Comparison of ENCODE assay signal across 17 cellular contexts in the genomic region with DNA sequence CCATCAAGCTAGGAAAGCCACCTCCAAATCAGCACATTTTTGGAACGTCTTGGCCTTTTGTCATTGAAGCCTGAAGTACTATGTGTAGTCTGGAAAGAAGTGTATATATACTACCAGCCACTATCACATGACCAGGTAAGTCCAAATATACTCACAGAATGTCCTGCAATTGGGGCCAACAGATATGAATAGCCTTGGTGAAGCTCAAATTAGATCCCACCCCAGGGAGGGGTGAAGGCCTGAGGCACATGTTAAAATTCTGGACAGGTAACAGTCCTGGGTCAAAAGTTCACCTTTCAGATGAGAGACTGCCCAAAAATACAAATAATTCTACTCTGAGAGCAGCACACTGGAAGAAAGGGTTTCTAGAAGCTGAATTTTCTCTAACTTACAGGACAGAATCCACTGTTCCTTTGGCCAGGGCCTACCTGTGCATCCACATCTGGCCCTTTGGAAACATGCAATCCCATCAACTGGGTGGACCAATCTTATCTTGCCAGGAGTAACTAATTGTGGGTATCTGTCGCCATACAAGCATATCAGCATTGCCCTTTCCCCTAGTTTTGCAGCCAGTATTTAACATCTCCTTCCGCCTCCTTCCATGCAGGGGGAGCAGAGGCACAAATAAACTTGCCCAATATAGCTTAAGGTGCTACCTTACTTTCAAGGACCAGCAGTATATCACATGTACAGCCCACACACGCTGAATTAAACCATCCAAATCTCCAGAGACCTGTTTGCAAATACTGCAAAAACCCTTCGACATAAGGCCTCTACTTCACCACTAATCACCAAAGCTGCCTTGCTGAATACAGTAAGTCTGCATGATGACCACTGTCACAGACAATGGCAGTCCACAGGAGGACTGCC.
DNase-seq lines count a peak whose midpoint lies in the region; ATAC-seq, FAIRE-seq and TF ChIP-seq lines count a peak whose summit lies in the region.
"Had no signal": no experiment of that assay in that cellular context is flagged by ENCODE, and none has a peak within 500 bp of the region (broad histone marks: within the 10 kb centered on the region; RNA-seq: fewer than 3 reads in every experiment).

No MANE protein-coding gene starts in this region.

- TF ChIP-seq CTCF in K562 (IDR thresholded peaks at IDR 0.05 in 2 of 3, conservative IDR thresholded peaks at IDR 0.05 in 1 of 3; ENCODE audit: insufficient read depth in 2 of 3, low read depth in 1 of 3, low read length in 3 of 3): no peak

- H3K27ac Mint-ChIP-seq in activated CD4-positive, alpha-beta T cell treated with anti-CD3 and anti-CD28 coated beads for 36 hours: peak overlapping the region; percentile 35

- no peaks in the 10 kb centered on the region for H3K9me1 ChIP-seq in K562 (ENCODE audit: control insufficient read depth, insufficient read depth, low read length)

- no peak for ATAC-seq in activated CD4-positive, alpha-beta T cell treated with anti-CD3 and anti-CD28 coated beads for 36 hours
- ATAC-seq in K562: peak; percentile 12
- ATAC-seq in left cardiac atrium: peak; percentile 55 to 81

- H2AFZ ChIP-seq in K562 (ENCODE audit: low read depth, low read length): no peak overlapping the region

- 73% methylated on average over 5 of the region's 5 CpGs for WGBS in K562 (ENCODE audit: insufficient coverage, low coverage, missing lambda C conversion rate)

- H3K27ac ChIP-seq in K562 (ENCODE audit: extremely low read depth, low read depth, low read length): no peak overlapping the region
- peak overlapping the region; percentile 57 for H3K27ac ChIP-seq in skeletal muscle tissue (ENCODE audit: low read depth, low read length)
- H3K27ac ChIP-seq: spleen had no signal

- intact Hi-C loops in activated CD4-positive, alpha-beta T cell treated with anti-CD3 and anti-CD28 coated beads for 36 hours (cut with DNase I, micrococcal nuclease): no loop called here
- intact Hi-C loops in K562 (cut with micrococcal nuclease) (loop anchor here (5.0 kb wide), 1 partner anchor 87 kb away; a partner anchor contains a TSS), left cardiac atrium (cut with DNase I) (no loop called here)

- peak; percentile 55; the same call in 1 of the 2 replicates for TF ChIP-seq POLR2A in K562 (conservative IDR thresholded peaks at IDR 0.05)

- FAIRE-seq in K562 (lab: Jason Lieb, UNC): no peak
- FAIRE-seq: frontal cortex had no signal

- POLR2A ChIA-PET in activated CD4-positive, alpha-beta T cell treated with anti-CD3 and anti-CD28 coated beads for 36 hours (lab: Charles Lee): no interaction called here
- POLR2A ChIA-PET in K562 (lab: Yijun Ruan, JAX): interaction anchor here (0.7 to 1.3 kb wide), 4 partner anchors 9 to 16 kb away, joined by 3 to 4 read pairs (median 4); no protein-coding TSS in a partner anchor

- no peak for TF ChIP-seq EP300 in K562 (IDR thresholded peaks at IDR 0.05; ENCODE audit: low read length)

- H4K20me1 ChIP-seq in K562 (replicated peaks; ENCODE audit: control insufficient read depth, insufficient read depth, low read length): no peaks in the 10 kb centered on the region

- H3K36me3 Mint-ChIP-seq in activated CD4-positive, alpha-beta T cell treated with anti-CD3 and anti-CD28 coated beads for 36 hours (ENCODE audit: low read depth): peaks cover 36% of the 10 kb centered on the region

- H3K4me1 Mint-ChIP-seq in activated CD4-positive, alpha-beta T cell treated with anti-CD3 and anti-CD28 coated beads for 36 hours: peaks cover 11% of the 10 kb centered on the region

- H3K4me2 ChIP-seq in K562 (ENCODE audit: insufficient read depth, low read length): no peak overlapping the region

- no peaks in the 10 kb centered on the region for H3K79me2 ChIP-seq in K562 (ENCODE audit: control insufficient read depth, insufficient read depth, low read length)

- CTCF ChIA-PET in activated CD4-positive, alpha-beta T cell treated with anti-CD3 and anti-CD28 coated beads for 36 hours (lab: Charles Lee): interaction anchor here (0.6 to 0.7 kb wide), 2 partner anchors 9 to 204 kb away, joined by 3 read pairs; no protein-coding TSS in a partner anchor
- CTCF ChIA-PET in K562 (lab: Yijun Ruan, JAX; ENCODE audit: low intra/inter-chr PET ratio): no interaction called here

- no peak overlapping the region for H3K4me3 ChIP-seq in K562
- H3K4me3 ChIP-seq in skeletal muscle tissue (ENCODE audit: low read length in 3 of 3): peak overlapping the region in 2 of 3 donors; percentile 14 to 30
- H3K4me3 ChIP-seq: HAP-1, spleen had no signal

- H3K27me3 ChIP-seq in K562 (ENCODE audit: control insufficient read depth in 2 of 2, insufficient read depth in 2 of 2, low read length in 2 of 2): no peaks in the 10 kb centered on the region
- H3K27me3 ChIP-seq in skeletal muscle tissue (ENCODE audit: control insufficient read depth in 3 of 3, insufficient read depth in 3 of 3, low read length in 3 of 3): no peaks in the 10 kb centered on the region
- H3K27me3 ChIP-seq: spleen had no signal

- no peaks in the 10 kb centered on the region for H3K4me1 ChIP-seq in K562 (replicated peaks in 1 of 2; ENCODE audit: control insufficient read depth in 2 of 2, insufficient read depth in 2 of 2, low read length in 2 of 2)
- peaks cover 18 to 24% (median 19%) of the 10 kb centered on the region in 3 donors for H3K4me1 ChIP-seq in skeletal muscle tissue (ENCODE audit: control insufficient read depth in 3 of 3, insufficient read depth in 3 of 3, low read length in 3 of 3)
- H3K4me1 ChIP-seq: HAP-1, spleen had no signal

- no peak overlapping the region for H3K4me3 Mint-ChIP-seq in activated CD4-positive, alpha-beta T cell treated with anti-CD3 and anti-CD28 coated beads for 36 hours

- H3K36me3 ChIP-seq in K562 (ENCODE audit: control insufficient read depth, insufficient read depth, low read length): peaks cover 92% of the 10 kb centered on the region
- H3K36me3 ChIP-seq in skeletal muscle tissue (ENCODE audit: control insufficient read depth in 3 of 3, insufficient read depth in 3 of 3, low read length in 3 of 3): peaks cover 4 to 59% (median 59%) of the 10 kb centered on the region in 3 donors

- H3K9me3 ChIP-seq in K562 (replicated peaks; ENCODE audit: control insufficient read depth, insufficient read depth, low read depth, low read length) (no peaks in the 10 kb centered on the region), skeletal muscle tissue (ENCODE audit: control insufficient read depth in 3 of 3, low read length in 3 of 3) (no peaks in the 10 kb centered on the region)
- H3K9me3 ChIP-seq: HAP-1, spleen had no signal

- no peaks in the 10 kb centered on the region for H3K27me3 Mint-ChIP-seq in activated CD4-positive, alpha-beta T cell treated with anti-CD3 and anti-CD28 coated beads for 36 hours

- no peak for TF ChIP-seq RAD21 in K562 (CRISPR knock-in tag; conservative IDR thresholded peaks at IDR 0.05 in 1 of 2, IDR thresholded peaks at IDR 0.05 in 1 of 2)

- H3K9ac ChIP-seq in K562 (ENCODE audit: insufficient read depth in 1 of 2, low read depth in 2 of 2, low read length in 2 of 2): no peak overlapping the region
- H3K9ac ChIP-seq in skeletal muscle tissue (ENCODE audit: low read depth in 1 of 3, low read length in 3 of 3): peak overlapping the region in 2 of 3 donors; percentile 7 to 47

- DNase-seq in activated CD4-positive, alpha-beta T cell treated with anti-CD3 and anti-CD28 coated beads for 36 hours: no peak
- no peak for DNase-seq in activated CD4-positive, alpha-beta T cell treated with anti-CD3 and anti-CD28 coated beads, Interleukin-2, amount 50 U/mL, for 48 hours
- DNase-seq in K562 (ENCODE audit: extremely low read depth in 1 of 4, low spot score in 3 of 4): no peak
- DNase-seq in left cardiac atrium: no peak
- no peak for DNase-seq in globus pallidus (ENCODE audit: low spot score)
- DNase-seq in DMS53 (lab: John Stamatoyannopoulos, UW): no peak
- DNase-seq in T1000 (lab: John Stamatoyannopoulos, UW): no peak
- DNase-seq: 8988T; activated CD4-positive, alpha-beta T cell treated with anti-CD3 and anti-CD28 coated beads, Interleukin-2, amount 50 U/mL, for 4 hours; activated effector memory CD4-positive, alpha-beta T cell treated with anti-CD3 and anti-CD28 coated beads, Interleukin-2, amount 50 U/mL, for 16 hours; C1 segment of cervical spinal cord; effector CD4-positive, alpha-beta T cell; midbrain; spleen had no signal

- in situ Hi-C loops in K562 (cut with MboI): no loop called here

- H3K9me3 Mint-ChIP-seq in activated CD4-positive, alpha-beta T cell treated with anti-CD3 and anti-CD28 coated beads for 36 hours (ENCODE audit: low read depth): no peaks in the 10 kb centered on the region

- BruUV-seq in K562 (replicated peaks; lab: Mats Ljungman, UMichigan): no TSS peak

TF ChIP-seq in K562, 482 proteins besides CTCF, POLR2A, EP300 and RAD21:
- TF ChIP-seq POLR2AphosphoS5 (IDR thresholded peaks at IDR 0.05; ENCODE audit: control insufficient read depth, insufficient read depth, low read depth, low read length) (peak; percentile 31; the same call in 1 of the 2 replicates), POLR2AphosphoS2 (IDR thresholded peaks at IDR 0.05; ENCODE audit: low read length) (peak; percentile 71; the same call in 1 of the 2 replicates), SUPT5H (IDR thresholded peaks at IDR 0.05) (peak; percentile 38; the same call in 1 of the 2 replicates)
- TF ChIP-seq, protein P1, sequence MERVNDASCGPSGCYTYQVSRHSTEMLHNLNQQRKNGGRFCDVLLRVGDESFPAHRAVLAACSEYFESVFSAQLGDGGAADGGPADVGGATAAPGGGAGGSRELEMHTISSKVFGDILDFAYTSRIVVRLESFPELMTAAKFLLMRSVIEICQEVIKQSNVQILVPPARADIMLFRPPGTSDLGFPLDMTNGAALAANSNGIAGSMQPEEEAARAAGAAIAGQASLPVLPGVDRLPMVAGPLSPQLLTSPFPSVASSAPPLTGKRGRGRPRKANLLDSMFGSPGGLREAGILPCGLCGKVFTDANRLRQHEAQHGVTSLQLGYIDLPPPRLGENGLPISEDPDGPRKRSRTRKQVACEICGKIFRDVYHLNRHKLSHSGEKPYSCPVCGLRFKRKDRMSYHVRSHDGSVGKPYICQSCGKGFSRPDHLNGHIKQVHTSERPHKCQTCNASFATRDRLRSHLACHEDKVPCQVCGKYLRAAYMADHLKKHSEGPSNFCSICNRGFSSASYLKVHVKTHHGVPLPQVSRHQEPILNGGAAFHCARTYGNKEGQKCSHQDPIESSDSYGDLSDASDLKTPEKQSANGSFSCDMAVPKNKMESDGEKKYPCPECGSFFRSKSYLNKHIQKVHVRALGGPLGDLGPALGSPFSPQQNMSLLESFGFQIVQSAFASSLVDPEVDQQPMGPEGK (CRISPR knock-in tag; IDR thresholded peaks at IDR 0.05; ENCODE audit: borderline replicate concordance): no peak

Comparison
In these comparisons a context has a peak if more than half of its experiments do, and no peak if none do; other contexts are left out.
1. H3K9ac ChIP-seq: peak in skeletal muscle tissue (2 of 3); none in K562 (0 of 2).